In genomic region chr15:63915888-63916731, GRCh38 we compare ENCODE assay signal across 1 cellular context.
TF ChIP-seq lines count a peak whose summit lies in the region.

No MANE protein-coding gene starts in this region.

TF ChIP-seq in H1, 55 proteins besides CTCF, POLR2A, EP300 and RAD21 (continued from another document):
- TF ChIP-seq SIRT6 (IDR thresholded peaks at IDR 0.05; ENCODE audit: low read length) (no peak), ASH2L (IDR thresholded peaks at IDR 0.05; ENCODE audit: low read length) (peak; percentile 57), BRCA1 (IDR thresholded peaks at IDR 0.05; ENCODE audit: low read depth, low read length) (no peak), SIN3A (conservative IDR thresholded peaks at IDR 0.05 in 1 of 2, IDR thresholded peaks at IDR 0.05 in 1 of 2; ENCODE audit: low read depth in 1 of 2, low read length in 2 of 2) (0 out of 4 replicates have a peak, but pooled peaks of 1 of the 2 experiments have one; percentile 32), POLR2AphosphoS5 (IDR thresholded peaks at IDR 0.05; ENCODE audit: low read depth, low read length) (no peak), JUN (IDR thresholded peaks at IDR 0.05; ENCODE audit: low read depth, low read length) (no peak), KDM1A (IDR thresholded peaks at IDR 0.05; ENCODE audit: borderline replicate concordance, low read length) (no peak), E2F6 (IDR thresholded peaks at IDR 0.05) (0 out of 2 replicates have a peak, but pooled peaks have one; percentile 13), RFX5 (IDR thresholded peaks at IDR 0.05; ENCODE audit: borderline replicate concordance, low read depth, low read length) (no peak), RNF2 (IDR thresholded peaks at IDR 0.05; ENCODE audit: borderline replicate concordance, low read depth, low read length, missing control alignments, poor library complexity, severe bottlenecking) (no peak), HDAC6 (IDR thresholded peaks at IDR 0.05; ENCODE audit: low read depth, low read length) (no peak), EGR1 (IDR thresholded peaks at IDR 0.05; ENCODE audit: borderline replicate concordance, low read depth, low read length) (no peak), SAP30 (IDR thresholded peaks at IDR 0.05; ENCODE audit: insufficient read depth, insufficient replicate concordance, low read length) (no peak), TAF1 (IDR thresholded peaks at IDR 0.05; ENCODE audit: low read depth, low read length) (no peak), TEAD4 (IDR thresholded peaks at IDR 0.05; ENCODE audit: low read depth, low read length) (no peak), ATF2 (IDR thresholded peaks at IDR 0.05; ENCODE audit: low read length) (no peak), JUND (IDR thresholded peaks at IDR 0.05; ENCODE audit: low read length) (no peak), SUZ12 (IDR thresholded peaks at IDR 0.05; ENCODE audit: low read length) (no peak)
- TF ChIP-seq, protein P1, sequence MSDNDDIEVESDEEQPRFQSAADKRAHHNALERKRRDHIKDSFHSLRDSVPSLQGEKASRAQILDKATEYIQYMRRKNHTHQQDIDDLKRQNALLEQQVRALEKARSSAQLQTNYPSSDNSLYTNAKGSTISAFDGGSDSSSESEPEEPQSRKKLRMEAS (IDR thresholded peaks at IDR 0.05), result peak; percentile 39; the same call in 1 of the 2 replicates
